Comparison of ENCODE assay signal across 8 cellular contexts in the genomic region with DNA sequence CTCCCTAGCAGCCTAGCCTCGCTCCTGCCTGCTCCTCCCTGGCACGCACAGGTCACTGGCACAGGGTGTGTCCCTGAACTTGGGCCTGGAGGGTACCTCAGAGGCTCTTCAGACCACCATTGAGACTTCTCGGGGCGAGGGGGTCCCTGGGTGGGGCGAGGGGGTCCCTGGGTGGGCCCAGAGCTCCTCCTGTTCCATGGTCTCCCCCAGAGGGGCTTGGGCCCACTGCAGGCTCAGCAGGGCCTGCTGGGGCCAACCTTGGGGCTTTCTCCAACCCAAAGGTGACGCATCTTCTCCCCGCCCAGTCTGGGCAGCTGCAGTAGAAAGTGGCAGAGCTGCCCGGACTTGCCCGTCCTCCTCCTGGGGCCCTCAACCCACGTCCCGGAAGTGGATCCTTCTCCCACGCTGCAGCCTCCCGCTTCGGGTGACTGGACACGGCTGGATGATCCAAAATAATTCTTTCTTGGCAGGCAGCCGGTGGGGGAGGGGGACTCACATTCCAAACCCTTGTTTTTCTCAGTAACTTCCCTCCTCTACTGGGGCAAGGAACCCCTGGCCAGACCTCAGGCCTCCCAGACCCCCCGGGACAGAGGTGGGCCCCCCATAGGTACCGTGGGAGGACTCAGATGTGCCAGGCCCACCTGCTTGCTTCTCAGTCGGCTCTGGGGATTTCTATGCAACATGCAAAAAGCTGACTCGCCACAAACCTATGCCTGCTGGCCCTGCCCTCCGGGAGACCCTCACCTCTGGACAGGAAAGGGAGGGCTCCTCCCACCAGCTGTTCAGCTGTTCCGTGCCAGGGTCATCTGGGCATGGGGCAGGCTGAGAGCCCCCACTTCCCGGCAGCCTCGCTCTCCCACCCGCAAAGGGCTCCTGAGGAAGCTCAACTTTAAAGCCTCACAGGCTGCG. TPM values are rescaled to one million over a fixed set of nuclear protein-coding genes. Genes with fewer than 3 reads are reported as not detected.
DNase-seq lines count a peak whose midpoint lies in the region; ATAC-seq and TF ChIP-seq lines count a peak whose summit lies in the region.

No MANE protein-coding gene starts in this region.

- peak overlapping the region in 1 of 8 donors; percentile 63 for H3K27ac Mint-ChIP-seq in CD8-positive, alpha-beta memory T cell
- no peak overlapping the region for H3K27ac Mint-ChIP-seq in GM23338

- no peak for DNase-seq in CD8-positive, alpha-beta memory T cell
- DNase-seq in GM23338 (ENCODE audit: low spot score) (peak; percentile 51), NCI-H460 (ENCODE audit: extremely low read depth, low read depth) (peak; percentile 59), amygdala (lab: John Stamatoyannopoulos, UW) (peak in 35 of 56 donors; percentile 19 to 75 (median 51)), heart left ventricle (peak; percentile 87 to 90 (median 89)), posterior cingulate gyrus (peak in 9 of 10 donors; percentile 50 to 95 (median 76))
- DNase-seq in effector CD4-positive, alpha-beta T cell: no peak

- H3K4me2 ChIP-seq in GM23338: peak overlapping the region; percentile 88

- no peaks in the 10 kb centered on the region for H3K36me3 Mint-ChIP-seq in CD8-positive, alpha-beta memory T cell
- H3K36me3 Mint-ChIP-seq in GM23338 (ENCODE audit: low read depth): no peaks in the 10 kb centered on the region

- no peaks in the 10 kb centered on the region for H3K9me3 Mint-ChIP-seq in CD8-positive, alpha-beta memory T cell
- H3K9me3 Mint-ChIP-seq in GM23338: no peaks in the 10 kb centered on the region

- no peaks in the 10 kb centered on the region for H3K4me1 ChIP-seq in CD8-positive, alpha-beta memory T cell (ENCODE audit: insufficient read depth, low read length)
- peaks cover 19% of the 10 kb centered on the region; the same call in 1 of the 2 replicates for H3K4me1 ChIP-seq in GM23338 (ENCODE audit: insufficient read depth)
- H3K4me1 ChIP-seq in heart left ventricle: peaks cover 22 to 82% (median 70%) of the 10 kb centered on the region in 12 donors

- TF ChIP-seq CTCF in GM23338 (conservative IDR thresholded peaks at IDR 0.05; ENCODE audit: low read depth in 2 of 2): no peak
- peak in 1 of 12 donors; percentile 9 for TF ChIP-seq CTCF in heart left ventricle (IDR thresholded peaks at IDR 0.05)

- 1 to 12% (median 10%) methylated on average over 19 to 26 of the region's 26 CpGs for WGBS in heart left ventricle, 4 donors

- H3K9me3 ChIP-seq in CD8-positive, alpha-beta memory T cell (ENCODE audit: low read length): no peaks in the 10 kb centered on the region
- no peaks in the 10 kb centered on the region for H3K9me3 ChIP-seq in heart left ventricle

- H3K27me3 ChIP-seq in CD8-positive, alpha-beta memory T cell (ENCODE audit: insufficient read depth, low read length, poor library complexity, severe bottlenecking): peaks cover 9% of the 10 kb centered on the region
- peaks cover 11% of the 10 kb centered on the region for H3K27me3 ChIP-seq in GM23338 (ENCODE audit: insufficient read depth)
- H3K27me3 ChIP-seq in heart left ventricle: no peaks in the 10 kb centered on the region

- H3K27me3 Mint-ChIP-seq in CD8-positive, alpha-beta memory T cell: peaks cover 14 to 19% of the 10 kb centered on the region in 2 donors
- peaks cover 30% of the 10 kb centered on the region for H3K27me3 Mint-ChIP-seq in GM23338 (ENCODE audit: insufficient read depth, low read depth, poor library complexity)

- H3F3A ChIP-seq in GM23338 (replicated peaks; ENCODE audit: low read depth): 0 out of 2 replicates have a peak, but pooled peaks cover 6% of the 10 kb centered on the region

- H3K4me3 Mint-ChIP-seq in CD8-positive, alpha-beta memory T cell: peak overlapping the region in 4 of 7 donors; percentile 44 to 78 (median 54)
- H3K4me3 Mint-ChIP-seq in GM23338: peak overlapping the region; percentile 70

- ATAC-seq in GM23338 (no peak), heart left ventricle (peak; percentile 20 to 60 (median 53)), GM19395 (IDR thresholded peaks at IDR 0.05; ENCODE audit: unreplicated experiment) (no peak)

- CTCF ChIA-PET in CD8-positive, alpha-beta memory T cell (lab: Charles Lee): interaction anchor here (1.7 to 2.1 kb wide), 2 partner anchors 10 to 36 kb away, joined by 5 to 6 read pairs; no protein-coding TSS in a partner anchor

- H3K9me2 ChIP-seq in GM23338 (ENCODE audit: insufficient read depth): no peaks in the 10 kb centered on the region

- H3K4me3 ChIP-seq in CD8-positive, alpha-beta memory T cell (ENCODE audit: low read length): no peak overlapping the region
- H3K4me3 ChIP-seq in GM23338 (peak overlapping the region; percentile 69), heart left ventricle (peak overlapping the region; percentile 55 to 99 (median 90))

- no peak for TF ChIP-seq POLR2A in heart left ventricle (IDR thresholded peaks at IDR 0.05)

- peaks cover 5% of the 10 kb centered on the region for H4K20me1 ChIP-seq in GM23338 (replicated peaks; ENCODE audit: insufficient read depth)

- intact Hi-C loops in heart left ventricle (cut with DNase I) (loop anchor here in 3 of 10 donors (2.0 to 5.0 kb wide), 2 partner anchors 29 to 34 kb away; a partner anchor contains a TSS), posterior cingulate gyrus (cut with DNase I) (no loop called here)

- POLR2A ChIA-PET in CD8-positive, alpha-beta memory T cell (lab: Charles Lee): interaction anchor here (1.3 to 1.4 kb wide), 2 partner anchors 20 to 45 kb away, joined by 3 to 4 read pairs; a partner anchor contains a TSS

- no peaks in the 10 kb centered on the region for H3K79me2 ChIP-seq in GM23338 (replicated peaks; ENCODE audit: insufficient read depth)

- no peaks in the 10 kb centered on the region for H3K36me3 ChIP-seq in CD8-positive, alpha-beta memory T cell (ENCODE audit: insufficient read depth, low read length)
- H3K36me3 ChIP-seq in GM23338 (ENCODE audit: insufficient read depth) (no peaks in the 10 kb centered on the region), heart left ventricle (no peaks in the 10 kb centered on the region)

- H3K27ac ChIP-seq in CD8-positive, alpha-beta memory T cell (ENCODE audit: low read depth, low read length): peak overlapping the region; percentile 57
- no peak overlapping the region for H3K27ac ChIP-seq in GM23338 (ENCODE audit: low read depth)
- peak overlapping the region; percentile 83 to 98 (median 93) for H3K27ac ChIP-seq in heart left ventricle

- peaks cover 0 to 10% (median 2%) of the 10 kb centered on the region in 3 donors for H3K4me1 Mint-ChIP-seq in CD8-positive, alpha-beta memory T cell
- H3K4me1 Mint-ChIP-seq in GM23338: peaks cover 20% of the 10 kb centered on the region

- H2AFZ ChIP-seq in GM23338: no peak overlapping the region

TF ChIP-seq in GM23338, 12 proteins besides CTCF, POLR2A, EP300 and RAD21 (continues in another document):
- TF ChIP-seq POLR2AphosphoS5 (IDR thresholded peaks at IDR 0.05; ENCODE audit: low read depth): no peak

RNA-seq across cellular contexts. Expression of a gene that starts 1.5 kb away (rescaled TPM):
- 10 to 100 TPM; 13.4 to 14.4 TPM for total RNA-seq in CD8-positive, alpha-beta memory T cell
- 0.17 TPM for polyA plus RNA-seq in CD8-positive, alpha-beta memory T cell
- total RNA-seq in GM23338 (2014; rRNA removed; shearing (Covaris generic)): 66.3 and 70.4 TPM in 2 replicates
- polyA plus RNA-seq in GM23338 (2016; fragmentation: Nextera tagmentation; extraction: Ambion mirVana): 29.1 and 33.0 TPM in 2 replicates
- 51.2 and 52.5 TPM in 2 replicates for total RNA-seq in NCI-H460 (2014; rRNA removed; shearing (Covaris generic))
- polyA plus RNA-seq in NCI-H460 (2014; cell fraction: nucleus; rRNA removed): 69.6 and 88.4 TPM in 2 replicates
- 100 to 1,000 TPM in 2 of 9 donors, 10 to 100 TPM in 7; 44.4 to 139 (median 57.9) TPM for total RNA-seq in heart left ventricle
- polyA plus RNA-seq in heart left ventricle: 10 to 100 TPM; 35.1 to 40.3 TPM

RNA-seq across cellular contexts. Expression of a gene that starts 20.9 kb away (rescaled TPM):
- total RNA-seq in CD8-positive, alpha-beta memory T cell: 1 to 10 TPM; 3.9 to 4.3 TPM
- polyA plus RNA-seq in CD8-positive, alpha-beta memory T cell: 0.67 TPM
- total RNA-seq in GM23338 (2014; rRNA removed; shearing (Covaris generic)): 1.3 TPM in 2 replicates
- 0.12 and 0.71 TPM in 2 replicates for polyA plus RNA-seq in GM23338 (2016; fragmentation: Nextera tagmentation; extraction: Ambion mirVana)
- 0.81 and 1.5 TPM in 2 replicates for total RNA-seq in NCI-H460 (2014; rRNA removed; shearing (Covaris generic))
- 4.9 and 5.9 TPM in 2 replicates for polyA plus RNA-seq in NCI-H460 (2014; cell fraction: nucleus; rRNA removed)
- 1 to 10 TPM; 1.0 to 3.2 (median 2.0) TPM for total RNA-seq in heart left ventricle
- polyA plus RNA-seq in heart left ventricle: 1 to 10 TPM; 1.0 to 1.3 TPM

RNA-seq across cellular contexts. Expression of a gene that starts 35.7 kb away (rescaled TPM):
- 10 to 100 TPM; 12.8 to 13.2 TPM for total RNA-seq in CD8-positive, alpha-beta memory T cell
- 0.28 TPM for polyA plus RNA-seq in CD8-positive, alpha-beta memory T cell
- 1.6 and 1.9 TPM in 2 replicates for total RNA-seq in GM23338 (2014; rRNA removed; shearing (Covaris generic))
- polyA plus RNA-seq in GM23338 (2016; fragmentation: Nextera tagmentation; extraction: Ambion mirVana): 0.34 and 0.78 TPM in 2 replicates
- total RNA-seq in NCI-H460 (2014; rRNA removed; shearing (Covaris generic)): 1.3 and 1.8 TPM in 2 replicates
- 21.3 and 25.2 TPM in 2 replicates for polyA plus RNA-seq in NCI-H460 (2014; cell fraction: nucleus; rRNA removed)
- 10 to 100 TPM in 1 of 9 donors, 1 to 10 TPM in 8; 5.0 to 12.1 (median 7.0) TPM for total RNA-seq in heart left ventricle
- 1 to 10 TPM; 7.8 to 9.9 TPM for polyA plus RNA-seq in heart left ventricle

RNA-seq across cellular contexts. Expression of a gene that starts 37.2 kb away (rescaled TPM):
- total RNA-seq in CD8-positive, alpha-beta memory T cell: 10 to 100 TPM; 49.7 to 55.9 TPM
- 34.2 TPM for polyA plus RNA-seq in CD8-positive, alpha-beta memory T cell
- total RNA-seq in GM23338 (2014; rRNA removed; shearing (Covaris generic)): 37.5 and 45.8 TPM in 2 replicates
- polyA plus RNA-seq in GM23338 (2016; fragmentation: Nextera tagmentation; extraction: Ambion mirVana): 11.9 and 13.4 TPM in 2 replicates
- 23.6 and 24.5 TPM in 2 replicates for total RNA-seq in NCI-H460 (2014; rRNA removed; shearing (Covaris generic))
- 90.5 and 92.7 TPM in 2 replicates for polyA plus RNA-seq in NCI-H460 (2014; cell fraction: nucleus; rRNA removed)
- total RNA-seq in heart left ventricle: 10 to 100 TPM; 31.6 to 68.1 (median 41.5) TPM
- 10 to 100 TPM; 29.6 to 42.4 TPM for polyA plus RNA-seq in heart left ventricle

RNA-seq across cellular contexts. Expression of a gene that starts 44.4 kb away (rescaled TPM):
- 1 to 10 TPM; 9.3 to 9.7 TPM for total RNA-seq in CD8-positive, alpha-beta memory T cell
- polyA plus RNA-seq in CD8-positive, alpha-beta memory T cell: 0.03 TPM
- 20.4 and 26.1 TPM in 2 replicates for total RNA-seq in GM23338 (2014; rRNA removed; shearing (Covaris generic))
- polyA plus RNA-seq in GM23338 (2016; fragmentation: Nextera tagmentation; extraction: Ambion mirVana) (10.4 and 15.8 TPM in 2 replicates), heart left ventricle (10 to 100 TPM; 11.6 to 17.9 TPM)
- 22.0 and 24.9 TPM in 2 replicates for total RNA-seq in NCI-H460 (2014; rRNA removed; shearing (Covaris generic))
- polyA plus RNA-seq in NCI-H460 (2014; cell fraction: nucleus; rRNA removed): 193 and 214 TPM in 2 replicates
- total RNA-seq in heart left ventricle: 10 to 100 TPM; 12.2 to 18.0 (median 15.5) TPM

Comparison
In these comparisons a context has a peak if more than half of its experiments do, and no peak if none do; other contexts are left out.
1. DNase-seq: peak in GM23338 (single experiment), NCI-H460 (single experiment), amygdala (35 of 56), heart left ventricle (5 of 5) and posterior cingulate gyrus (9 of 10); none in CD8-positive, alpha-beta memory T cell (0 of 5) and effector CD4-positive, alpha-beta T cell (single experiment).
2. ATAC-seq: peak in heart left ventricle (4 of 4); none in GM23338 (single experiment) and GM19395 (single experiment).